ENCODE assay signal across 11 cellular contexts in genomic region chr2:64914735-64915509, GRCh38.
DNase-seq lines count a peak whose midpoint lies in the region; ATAC-seq and TF ChIP-seq lines count a peak whose summit lies in the region.
"Had no signal": no experiment of that assay in that cellular context is flagged by ENCODE, and none has a peak within 500 bp of the region (broad histone marks: within the 10 kb centered on the region; RNA-seq: fewer than 3 reads in every experiment).

No MANE protein-coding gene starts in this region.

- WGBS in prostate gland, result 63% methylated on average over 7 of the region's 7 CpGs
- 65% methylated on average over 6 of the region's 7 CpGs for WGBS in esophagus muscularis mucosa

- no peaks in the 10 kb centered on the region for H3K36me3 ChIP-seq in prostate gland
- no peaks in the 10 kb centered on the region for H3K36me3 ChIP-seq in esophagus muscularis mucosa

- DNase-seq in AG10803 (ENCODE audit: low read depth) (peak; percentile 48), SKM-1 treated with dmso at 0.1 percent for 144 hours (lab: John Stamatoyannopoulos, UW; ENCODE audit: unreplicated experiment) (peak; percentile 77), prostate gland (ENCODE audit: low spot score) (no peak), esophagus muscularis mucosa (ENCODE audit: extremely low spot score) (no peak), T-helper 9 cell (no peak)
- no peak for DNase-seq in activated naive CD4-positive, alpha-beta T cell treated with anti-CD3 and anti-CD28 coated beads, Interleukin-2, amount 50 U/mL, for 72 hours (ENCODE audit: low spot score in 2 of 2)
- DNase-seq: COR-L47; stimulated activated CD4-positive, alpha-beta T cell treated with anti-CD3 and anti-CD28 coated beads, Interleukin-15, amount 100 ng/mL, for 24 hours; T-helper 1 cell had no signal

- peak; percentile 54 for ATAC-seq in HG03064 (IDR thresholded peaks at IDR 0.05; ENCODE audit: low read depth, unreplicated experiment)
- no peak for ATAC-seq in activated naive CD4-positive, alpha-beta T cell treated with anti-CD3 and anti-CD28 coated beads, Interleukin-2, amount 50 U/mL, for 72 hours

- intact Hi-C loops in prostate gland (cut with DNase I), result loop anchor here (5.0 kb wide), 1 partner anchor 272 kb away; no protein-coding TSS in a partner anchor
- intact Hi-C loops in esophagus muscularis mucosa (cut with DNase I), result loop anchor here (5.0 to 10.0 kb wide), 2 partner anchors 250 to 272 kb away; no protein-coding TSS in a partner anchor

- no peaks in the 10 kb centered on the region for H3K27me3 ChIP-seq in prostate gland (replicated peaks; ENCODE audit: insufficient read depth)
- no peaks in the 10 kb centered on the region for H3K27me3 ChIP-seq in esophagus muscularis mucosa

- no peak for TF ChIP-seq EP300 in esophagus muscularis mucosa (IDR thresholded peaks at IDR 0.05)

- H3K9me3 Mint-ChIP-seq in activated naive CD4-positive, alpha-beta T cell treated with anti-CD3 and anti-CD28 coated beads, Interleukin-2, amount 50 U/mL, for 72 hours, result no peaks in the 10 kb centered on the region

- TF ChIP-seq POLR2A in GM19193 (IDR thresholded peaks at IDR 0.05; ENCODE audit: extremely low read depth, insufficient read depth, insufficient read length), result peak; percentile 45
- TF ChIP-seq POLR2A in prostate gland (IDR thresholded peaks at IDR 0.05), result no peak
- TF ChIP-seq POLR2A in esophagus muscularis mucosa (IDR thresholded peaks at IDR 0.05; ENCODE audit: low read depth), result no peak

- H3K4me1 ChIP-seq in prostate gland (replicated peaks), result no peaks in the 10 kb centered on the region
- H3K4me1 ChIP-seq in esophagus muscularis mucosa, result peaks cover 3 to 7% (median 6%) of the 10 kb centered on the region in 4 donors

- H3K9me3 ChIP-seq in prostate gland, result no peaks in the 10 kb centered on the region
- no peaks in the 10 kb centered on the region for H3K9me3 ChIP-seq in esophagus muscularis mucosa

- H3K36me3 Mint-ChIP-seq in activated naive CD4-positive, alpha-beta T cell treated with anti-CD3 and anti-CD28 coated beads, Interleukin-2, amount 50 U/mL, for 72 hours, result no peaks in the 10 kb centered on the region

- no peak overlapping the region for H3K27ac ChIP-seq in prostate gland
- H3K27ac ChIP-seq in esophagus muscularis mucosa (replicated peaks in 1 of 4), result no peak overlapping the region

- no peak overlapping the region for H3K27ac Mint-ChIP-seq in activated naive CD4-positive, alpha-beta T cell treated with anti-CD3 and anti-CD28 coated beads, Interleukin-2, amount 50 U/mL, for 72 hours

- H3K4me3 ChIP-seq in AG10803 (ENCODE audit: low read length) (no peak overlapping the region), prostate gland (no peak overlapping the region), esophagus muscularis mucosa (no peak overlapping the region)

- TF ChIP-seq CTCF in AG10803 (conservative IDR thresholded peaks at IDR 0.05; ENCODE audit: low read length), result no peak
- no peak for TF ChIP-seq CTCF in prostate gland (IDR thresholded peaks at IDR 0.05)
- TF ChIP-seq CTCF in esophagus muscularis mucosa (IDR thresholded peaks at IDR 0.05), result no peak

Comparison
In these comparisons a context has a peak if more than half of its experiments do, and no peak if none do; other contexts are left out.
1. DNase-seq: peak in AG10803 (single experiment) and SKM-1 treated with dmso at 0.1 percent for 144 hours (single experiment); none in prostate gland (single experiment), esophagus muscularis mucosa (single experiment), activated naive CD4-positive, alpha-beta T cell treated with anti-CD3 and anti-CD28 coated beads, Interleukin-2, amount 50 U/mL, for 72 hours (0 of 2) and T-helper 9 cell (single experiment).